In genomic region chr12:49272790-49273725, GRCh38 we compare ENCODE assay signal across 20 cellular contexts. TPM values are rescaled to one million over a fixed set of nuclear protein-coding genes. Genes with fewer than 3 reads are reported as not detected.
A peak's percentile ranks its signal among the peaks of the same experiment; 100 is the strongest.
DNase-seq lines count a peak whose midpoint lies in the region; ATAC-seq, FAIRE-seq and TF ChIP-seq lines count a peak whose summit lies in the region.
"Had no signal": no experiment of that assay in that cellular context is flagged by ENCODE, and none has a peak within 500 bp of the region (broad histone marks: within the 10 kb centered on the region; RNA-seq: fewer than 3 reads in every experiment).

No MANE protein-coding gene starts in this region.

- TF ChIP-seq EP300 in K562 (IDR thresholded peaks at IDR 0.05; ENCODE audit: low read length) = no peak

- TF ChIP-seq CTCF in A673 (conservative IDR thresholded peaks at IDR 0.05; ENCODE audit: low read depth, low read length) (no peak), HEK293 (tag by site-specific recombination; IDR thresholded peaks at IDR 0.05) (no peak), K562 (IDR thresholded peaks at IDR 0.05 in 2 of 3, conservative IDR thresholded peaks at IDR 0.05 in 1 of 3; ENCODE audit: insufficient read depth in 2 of 3, low read depth in 1 of 3, low read length in 3 of 3) (no peak)

- no peak overlapping the region for H2AFZ ChIP-seq in K562 (ENCODE audit: low read depth, low read length)

- TF ChIP-seq RAD21 in K562 (CRISPR knock-in tag; conservative IDR thresholded peaks at IDR 0.05 in 1 of 2, IDR thresholded peaks at IDR 0.05 in 1 of 2) = no peak

- H3K36me3 ChIP-seq in A673 (ENCODE audit: insufficient read depth, low read length, poor library complexity, severe bottlenecking) = peaks cover 53% of the 10 kb centered on the region
- peaks cover 35 to 53% of the 10 kb centered on the region in 2 experiments for H3K36me3 ChIP-seq in HEK293 (ENCODE audit: control insufficient read depth in 2 of 2, insufficient read depth in 1 of 2, low read length in 2 of 2)
- peaks cover 56% of the 10 kb centered on the region for H3K36me3 ChIP-seq in K562 (ENCODE audit: control insufficient read depth, insufficient read depth, low read length)

- no peak for FAIRE-seq in K562 (lab: Jason Lieb, UNC)
- FAIRE-seq: HTR-8/SVneo had no signal

- H3K4me3 ChIP-seq in A673 (ENCODE audit: low read depth, low read length, poor library complexity, severe bottlenecking) (no peak overlapping the region), HEK293 (ENCODE audit: low read depth, low read length) (no peak overlapping the region), K562 (no peak overlapping the region)

- no peak overlapping the region for H3K9ac ChIP-seq in K562 (ENCODE audit: insufficient read depth in 1 of 2, low read depth in 2 of 2, low read length in 2 of 2)

- no peak for DNase-seq in activated CD8-positive, alpha-beta memory T cell treated with anti-CD3 and anti-CD28 coated beads, Interleukin-2, amount 10 ng/mL, durations not matched to agents 7 days and 5 days
- no peak for DNase-seq in activated CD8-positive, alpha-beta memory T cell treated with anti-CD3 and anti-CD28 coated beads, Interleukin-2, amount 50 U/mL, for 48 hours
- DNase-seq in A673 (ENCODE audit: low spot score) (no peak), K562 (ENCODE audit: extremely low read depth in 1 of 4, low spot score in 3 of 4) (no peak), left cardiac atrium (no peak), ureter (ENCODE audit: low spot score) (no peak)
- DNase-seq in stimulated activated CD4-positive, alpha-beta T cell treated with anti-CD3 and anti-CD28 coated beads, Interleukin-2, amount 100 ng/mL, for 48 hours = no peak
- DNase-seq: C1 segment of cervical spinal cord; H7; MV-4-11; NCI-H1417 treated with DMSO at 0.1 percent for 48 hours; NCI-H1930; NCI-H2171; NCI-H446 treated with DMSO at 0.1 percent for 48 hours; NK-92 treated with Interleukin-12 subunit alpha and Interleukin-12 subunit beta, amount 100 ng/mL, for 24 hours; OCI-M1 had no signal

- no peaks in the 10 kb centered on the region for H3K9me3 Mint-ChIP-seq in activated CD8-positive, alpha-beta memory T cell treated with anti-CD3 and anti-CD28 coated beads, Interleukin-2, amount 10 ng/mL, durations not matched to agents 7 days and 5 days (ENCODE audit: low read depth)

- peaks cover 27% of the 10 kb centered on the region for H3K79me2 ChIP-seq in K562 (ENCODE audit: control insufficient read depth, insufficient read depth, low read length)

- H3K27me3 ChIP-seq in A673 (replicated peaks; ENCODE audit: insufficient read depth, low read depth, low read length, poor library complexity) (no peaks in the 10 kb centered on the region), K562 (ENCODE audit: control insufficient read depth in 2 of 2, insufficient read depth in 2 of 2, low read length in 2 of 2) (no peaks in the 10 kb centered on the region)

- no peaks in the 10 kb centered on the region for H3K27me3 Mint-ChIP-seq in activated CD8-positive, alpha-beta memory T cell treated with anti-CD3 and anti-CD28 coated beads, Interleukin-2, amount 10 ng/mL, durations not matched to agents 7 days and 5 days

- peaks cover 55% of the 10 kb centered on the region for H4K20me1 ChIP-seq in K562 (replicated peaks; ENCODE audit: control insufficient read depth, insufficient read depth, low read length)

- CTCF ChIA-PET in activated CD8-positive, alpha-beta memory T cell treated with anti-CD3 and anti-CD28 coated beads, Interleukin-2, amount 10 ng/mL, durations not matched to agents 7 days and 5 days (lab: Charles Lee) = interaction anchor here (0.6 to 0.8 kb wide), 2 partner anchors 38 to 69 kb away, joined by 3 to 4 read pairs; no protein-coding TSS in a partner anchor
- CTCF ChIA-PET in A673 (lab: Charles Lee) = no interaction called here
- CTCF ChIA-PET in HEK293 (lab: Yijun Ruan, JAX) = interaction anchor here (0.7 kb wide), 2 partner anchors 16 to 24 kb away, joined by 3 to 4 read pairs; no protein-coding TSS in a partner anchor
- CTCF ChIA-PET in K562 (lab: Yijun Ruan, JAX; ENCODE audit: low intra/inter-chr PET ratio) = no interaction called here

- ATAC-seq in activated CD8-positive, alpha-beta memory T cell treated with anti-CD3 and anti-CD28 coated beads, Interleukin-2, amount 10 ng/mL, durations not matched to agents 7 days and 5 days = no peak
- ATAC-seq in K562 (peak; percentile 41), left cardiac atrium (no peak)

- peaks cover 42% of the 10 kb centered on the region for H3K36me3 Mint-ChIP-seq in activated CD8-positive, alpha-beta memory T cell treated with anti-CD3 and anti-CD28 coated beads, Interleukin-2, amount 10 ng/mL, durations not matched to agents 7 days and 5 days

- H3K9me1 ChIP-seq in K562 (ENCODE audit: control insufficient read depth, insufficient read depth, low read length) = no peaks in the 10 kb centered on the region

- in situ Hi-C loops in K562 (cut with MboI) = no loop called here

- peak; percentile 72 for TF ChIP-seq POLR2A in K562 (conservative IDR thresholded peaks at IDR 0.05)

- intact Hi-C loops in A673 (cut with micrococcal nuclease; ENCODE audit: unreplicated experiment) (no loop called here), K562 (cut with micrococcal nuclease) (no loop called here), left cardiac atrium (cut with DNase I) (no loop called here)

- POLR2A ChIA-PET in A673 (lab: Charles Lee; ENCODE audit: low non-redundant PET) (interaction anchor here (0.7 kb wide), 1 partner anchor 404 kb away, joined by 3 read pairs; no protein-coding TSS in a partner anchor), HEK293 (lab: Yijun Ruan, JAX) (interaction anchor here (0.6 to 5.6 kb wide), 3 partner anchors 8 to 284 kb away, joined by 3 to 33 read pairs (median 3); partner anchors contain the start of gene TUBA1C), K562 (lab: Yijun Ruan, JAX) (interaction anchor here (0.5 to 7.5 kb wide), 17 partner anchors 6 to 498 kb away, joined by 3 to 141 read pairs (median 3); partner anchors contain the start of genes PRPH, RHEBL1 and TUBA1C)

- H3K9me3 ChIP-seq in A673 (ENCODE audit: low read depth, low read length, poor library complexity, severe bottlenecking) (no peaks in the 10 kb centered on the region), HEK293 (ENCODE audit: control insufficient read depth, insufficient read depth, low read depth, low read length) (no peaks in the 10 kb centered on the region), K562 (replicated peaks; ENCODE audit: control insufficient read depth, insufficient read depth, low read depth, low read length) (no peaks in the 10 kb centered on the region)

- TSS peak; percentile 20 for BruUV-seq in A673 (replicated peaks; lab: Mats Ljungman, UMichigan)
- BruUV-seq in K562 (replicated peaks; lab: Mats Ljungman, UMichigan) = TSS peak; percentile 44

- H3K4me1 ChIP-seq in A673 (ENCODE audit: insufficient read depth, low read length, poor library complexity, severe bottlenecking) (peaks cover 10% of the 10 kb centered on the region), HEK293 (ENCODE audit: control insufficient read depth, insufficient read depth, low read length) (no peaks in the 10 kb centered on the region; the same call in 1 of the 2 replicates), K562 (replicated peaks in 1 of 2; ENCODE audit: control insufficient read depth in 2 of 2, insufficient read depth in 2 of 2, low read length in 2 of 2) (peaks cover 7 to 10% of the 10 kb centered on the region in 2 experiments; a peak in 4 of 5 replicates)

- peaks cover 22% of the 10 kb centered on the region for H3K4me1 Mint-ChIP-seq in activated CD8-positive, alpha-beta memory T cell treated with anti-CD3 and anti-CD28 coated beads, Interleukin-2, amount 10 ng/mL, durations not matched to agents 7 days and 5 days

- no peak overlapping the region for H3K4me3 Mint-ChIP-seq in activated CD8-positive, alpha-beta memory T cell treated with anti-CD3 and anti-CD28 coated beads, Interleukin-2, amount 10 ng/mL, durations not matched to agents 7 days and 5 days

- H3K27ac ChIP-seq in A673 (ENCODE audit: low read depth, low read length, poor library complexity, severe bottlenecking) (no peak overlapping the region), HEK293 (ENCODE audit: extremely low read depth, low read depth, low read length) (no peak overlapping the region), K562 (ENCODE audit: extremely low read depth, low read depth, low read length) (no peak overlapping the region)
- H3K27ac ChIP-seq: HL-60 had no signal

- WGBS in K562 (ENCODE audit: insufficient coverage, low coverage, missing lambda C conversion rate) = 86% methylated on average over 10 of the region's 16 CpGs

- H3K4me2 ChIP-seq in K562 (ENCODE audit: insufficient read depth, low read length) = no peak overlapping the region

- H3K27ac Mint-ChIP-seq in activated CD8-positive, alpha-beta memory T cell treated with anti-CD3 and anti-CD28 coated beads, Interleukin-2, amount 10 ng/mL, durations not matched to agents 7 days and 5 days = peak overlapping the region; percentile 43

RNA-seq across cellular contexts. Expression of gene TUBA1C, which starts 8.2 kb away (rescaled TPM):
- 100 to 1,000 TPM; 264 to 266 TPM for total RNA-seq in activated CD8-positive, alpha-beta memory T cell treated with anti-CD3 and anti-CD28 coated beads, Interleukin-2, amount 10 ng/mL, durations not matched to agents 7 days and 5 days
- 510 and 622 TPM in 2 replicates for total RNA-seq in A673 (2021)
- total RNA-seq in K562 (2011; cell fraction: chromatin; rRNA removed; ENCODE audit: low replicate concordance) = 176 and 423 TPM in 2 replicates
- 383 and 414 TPM in 2 replicates for total RNA-seq in K562 (2011; cell fraction: nucleolus; rRNA removed)
- total RNA-seq in K562 (2011; cell fraction: nucleoplasm; rRNA removed) = 358 and 385 TPM in 2 replicates
- 755 and 1,088 TPM in 2 replicates for total RNA-seq in K562 (2014; rRNA removed)
- total RNA-seq in K562 (2014; rRNA removed; fragmentation: Illumina TruSeq; extraction: Trizol) = 779 and 914 TPM in 2 replicates
- total RNA-seq in K562 (2015; rRNA removed; fragmentation: Illumina TruSeq; extraction: Trizol) = 912 and 926 TPM in 2 replicates
- total RNA-seq in K562 (2021) = 839 and 845 TPM in 2 replicates
- polyA plus RNA-seq in K562 (2011; rRNA removed) = 2,698 and 3,950 TPM in 2 replicates
- 6,167 and 6,224 TPM in 2 replicates for polyA plus RNA-seq in K562 (2011; cell fraction: cytosol; rRNA removed)
- 965 and 1,239 TPM in 2 replicates for polyA plus RNA-seq in K562 (2011; cell fraction: nucleus; rRNA removed)
- polyA plus RNA-seq in K562 (2012) = 1,132 and 1,153 TPM in 2 replicates
- polyA plus RNA-seq in K562 (2014; fragmentation: Illumina TruSeq; extraction: Trizol) = 2,770 and 3,012 TPM in 2 replicates
- 1,000 to 10,000 TPM in 1 of 2 experiments, 100 to 1,000 TPM in 1; 776 to 1,185 TPM for polyA plus RNA-seq in K562 (2014; fragmentation: Nextera tagmentation; extraction: Ambion mirVana)
- 1,517 and 1,660 TPM in 2 replicates for polyA plus RNA-seq in K562 (2014; rRNA removed)
- 2,193 and 2,971 TPM in 2 replicates for polyA minus RNA-seq in K562 (2011; rRNA and poly(A)+ RNA removed)
- 751 and 929 TPM in 2 replicates for polyA minus RNA-seq in K562 (2011; cell fraction: cytosol; rRNA and poly(A)+ RNA removed)
- 192 and 360 TPM in 2 replicates for polyA minus RNA-seq in K562 (2011; cell fraction: nucleus; rRNA and poly(A)+ RNA removed)
- 10 to 100 TPM; 68.0 to 99.9 TPM for total RNA-seq in left cardiac atrium
- 201 TPM for total RNA-seq in ureter

RNA-seq across cellular contexts. Expression of gene PRPH, which starts 21.9 kb away (rescaled TPM):
- under 1 TPM; 0.26 to 0.35 TPM for total RNA-seq in activated CD8-positive, alpha-beta memory T cell treated with anti-CD3 and anti-CD28 coated beads, Interleukin-2, amount 10 ng/mL, durations not matched to agents 7 days and 5 days
- not detected in 2 replicates for total RNA-seq in A673 (2021)
- not detected in 2 replicates for total RNA-seq in K562 (2011; cell fraction: chromatin; rRNA removed; ENCODE audit: low replicate concordance)
- 0.13 and 0.67 TPM in 2 replicates for total RNA-seq in K562 (2011; cell fraction: nucleolus; rRNA removed)
- total RNA-seq in K562 (2011; cell fraction: nucleoplasm; rRNA removed) = 0.81 TPM in 1 of 2 replicates, not detected in the other
- 0.27 and 1.3 TPM in 2 replicates for total RNA-seq in K562 (2014; rRNA removed)
- 0.36 and 0.51 TPM in 2 replicates for total RNA-seq in K562 (2014; rRNA removed; fragmentation: Illumina TruSeq; extraction: Trizol)
- 0.41 TPM in 1 of 2 replicates, not detected in the other for total RNA-seq in K562 (2015; rRNA removed; fragmentation: Illumina TruSeq; extraction: Trizol)
- 0.81 and 1.6 TPM in 2 replicates for total RNA-seq in K562 (2021)
- 0.71 and 1.4 TPM in 2 replicates for polyA plus RNA-seq in K562 (2011; rRNA removed)
- 1.2 and 2.7 TPM in 2 replicates for polyA plus RNA-seq in K562 (2011; cell fraction: cytosol; rRNA removed)
- 0.65 and 1.4 TPM in 2 replicates for polyA plus RNA-seq in K562 (2011; cell fraction: nucleus; rRNA removed)
- polyA plus RNA-seq in K562 (2012) = 1.1 and 4.3 TPM in 2 replicates
- 0.97 and 1.3 TPM in 2 replicates for polyA plus RNA-seq in K562 (2014; fragmentation: Illumina TruSeq; extraction: Trizol)
- polyA plus RNA-seq in K562 (2014; fragmentation: Nextera tagmentation; extraction: Ambion mirVana) = 1 to 10 TPM; 1.8 to 1.9 TPM
- polyA plus RNA-seq in K562 (2014; rRNA removed) = 1.3 TPM in 2 replicates
- 0.84 TPM in 1 of 2 replicates, not detected in the other for polyA minus RNA-seq in K562 (2011; rRNA and poly(A)+ RNA removed)
- not detected in 2 replicates for polyA minus RNA-seq in K562 (2011; cell fraction: cytosol; rRNA and poly(A)+ RNA removed)
- polyA minus RNA-seq in K562 (2011; cell fraction: nucleus; rRNA and poly(A)+ RNA removed) = not detected in 2 replicates
- under 1 TPM in 1 of 2 donors, not detected in 1; 0.59 TPM for total RNA-seq in left cardiac atrium
- total RNA-seq in ureter = 1.7 TPM
- total RNA-seq: SK-MEL-5 had no signal

RNA-seq across cellular contexts. Expression of gene TROAP, which starts 50.0 kb away (rescaled TPM):
- total RNA-seq in activated CD8-positive, alpha-beta memory T cell treated with anti-CD3 and anti-CD28 coated beads, Interleukin-2, amount 10 ng/mL, durations not matched to agents 7 days and 5 days = 100 to 1,000 TPM in 1 of 2 experiments, 10 to 100 TPM in 1; 89.5 to 107 TPM
- total RNA-seq in A673 (2021) (121 and 124 TPM in 2 replicates), K562 (2014; rRNA removed) (60.4 and 60.8 TPM in 2 replicates), K562 (2014; rRNA removed; fragmentation: Illumina TruSeq; extraction: Trizol) (39.0 and 56.5 TPM in 2 replicates), K562 (2015; rRNA removed; fragmentation: Illumina TruSeq; extraction: Trizol) (59.2 and 59.8 TPM in 2 replicates), K562 (2021) (72.9 and 83.0 TPM in 2 replicates), left cardiac atrium (1 to 10 TPM in 1 of 2 donors, not detected in 1; 1.5 TPM), ureter (1.3 TPM)
- total RNA-seq in K562 (2011; cell fraction: chromatin; rRNA removed; ENCODE audit: low replicate concordance) = 116 and 289 TPM in 2 replicates
- 173 and 178 TPM in 2 replicates for total RNA-seq in K562 (2011; cell fraction: nucleolus; rRNA removed)
- total RNA-seq in K562 (2011; cell fraction: nucleoplasm; rRNA removed) = 141 and 151 TPM in 2 replicates
- polyA plus RNA-seq in K562 (2011; rRNA removed) (46.4 and 61.0 TPM in 2 replicates), K562 (2014; fragmentation: Illumina TruSeq; extraction: Trizol) (171 and 183 TPM in 2 replicates), K562 (2014; fragmentation: Nextera tagmentation; extraction: Ambion mirVana) (10 to 100 TPM; 52.1 to 53.7 TPM), K562 (2014; rRNA removed) (101 and 112 TPM in 2 replicates)
- polyA plus RNA-seq in K562 (2011; cell fraction: cytosol; rRNA removed) = 34.7 and 45.0 TPM in 2 replicates
- 167 and 238 TPM in 2 replicates for polyA plus RNA-seq in K562 (2011; cell fraction: nucleus; rRNA removed)
- polyA plus RNA-seq in K562 (2012) = 67.5 and 72.2 TPM in 2 replicates
- 26.0 and 27.1 TPM in 2 replicates for polyA minus RNA-seq in K562 (2011; rRNA and poly(A)+ RNA removed)
- 28.1 and 36.8 TPM in 2 replicates for polyA minus RNA-seq in K562 (2011; cell fraction: cytosol; rRNA and poly(A)+ RNA removed)
- 70.8 and 123 TPM in 2 replicates for polyA minus RNA-seq in K562 (2011; cell fraction: nucleus; rRNA and poly(A)+ RNA removed)

Comparison
In these comparisons a context has a peak if more than half of its experiments do, and no peak if none do; other contexts are left out.
1. RNA of gene TROAP, which starts 50.0 kb away (total RNA-seq): 121 to 124 TPM in A673, 89.5 to 107 TPM in activated CD8-positive, alpha-beta memory T cell treated with anti-CD3 and anti-CD28 coated beads, Interleukin-2, amount 10 ng/mL, durations not matched to agents 7 days and 5 days and 39.0 to 289 TPM in K562; 1.5 TPM in left cardiac atrium and 1.3 TPM in ureter (single experiment); every median in the first group is over 10 times any median in the second.
2. CTCF ChIA-PET loops: an anchor here in activated CD8-positive, alpha-beta memory T cell treated with anti-CD3 and anti-CD28 coated beads, Interleukin-2, amount 10 ng/mL, durations not matched to agents 7 days and 5 days (0.6 to 0.8 kb wide) and HEK293 (0.7 kb wide); none called in A673 and K562.